ENCODE assay signal across 1 cellular context in the genomic region with DNA sequence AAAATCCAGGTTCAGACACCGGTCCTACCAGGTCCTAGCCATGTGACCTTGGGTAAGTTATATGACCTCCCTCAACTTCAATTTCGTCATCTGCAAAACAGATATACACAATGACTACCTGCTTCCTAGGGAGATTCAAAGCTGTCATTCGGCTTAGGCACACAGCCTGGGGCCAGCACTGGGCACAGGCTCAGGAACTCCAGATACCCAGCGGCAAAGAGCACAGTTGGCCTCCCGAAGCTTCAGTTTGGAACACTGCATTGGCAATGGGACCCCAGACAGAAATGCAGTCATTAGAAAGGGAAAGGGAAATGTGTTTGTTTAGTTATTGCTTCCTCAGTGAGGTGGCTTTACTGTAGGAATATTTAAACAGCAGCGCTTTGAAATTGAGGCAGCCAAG.
TF ChIP-seq lines count a peak whose summit lies in the region.

No MANE protein-coding gene starts in this region.

TF ChIP-seq in H1, 55 proteins besides CTCF, POLR2A, EP300 and RAD21:
- TF ChIP-seq USF2 (IDR thresholded peaks at IDR 0.05; ENCODE audit: low read length) (no peak), CBX8 (IDR thresholded peaks at IDR 0.05; ENCODE audit: borderline replicate concordance, low read depth, low read length) (no peak), ATF2 (IDR thresholded peaks at IDR 0.05; ENCODE audit: low read length) (no peak), NRF1 (IDR thresholded peaks at IDR 0.05; ENCODE audit: low read depth, low read length) (no peak), CTBP2 (IDR thresholded peaks at IDR 0.05; ENCODE audit: borderline replicate concordance, insufficient read depth, insufficient read length, low read length) (no peak), TBP (IDR thresholded peaks at IDR 0.05; ENCODE audit: low read depth, low read length) (no peak)
